Comparison of ENCODE assay signal across 17 cellular contexts in the genomic region with DNA sequence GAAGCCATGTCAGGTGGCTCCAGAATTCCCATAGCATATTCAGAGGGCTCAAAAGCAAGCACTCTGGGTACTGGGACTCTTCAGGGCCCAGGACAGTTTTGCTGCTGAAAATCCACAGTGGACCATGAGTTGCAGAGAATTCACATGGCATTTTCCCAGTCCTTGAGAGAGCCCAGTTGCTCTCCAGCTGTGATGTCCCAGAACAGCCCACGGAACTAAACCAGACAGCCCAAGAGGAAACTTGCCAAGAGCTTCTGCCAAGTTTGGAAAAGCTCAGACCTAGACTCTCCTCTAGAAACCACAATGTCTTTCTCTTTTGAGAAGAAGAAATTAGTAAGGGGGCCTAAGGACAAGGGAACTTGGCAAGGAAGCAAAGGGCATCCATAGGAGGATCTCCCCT.
DNase-seq lines count a peak whose midpoint lies in the region; ATAC-seq and TF ChIP-seq lines count a peak whose summit lies in the region.
"Had no signal": no experiment of that assay in that cellular context is flagged by ENCODE, and none has a peak within 500 bp of the region (broad histone marks: within the 10 kb centered on the region; RNA-seq: fewer than 3 reads in every experiment).

No MANE protein-coding gene starts in this region.

- H3K27me3 ChIP-seq in AG04450 (ENCODE audit: control insufficient read depth, insufficient read depth, low read length) (no peaks in the 10 kb centered on the region), body of pancreas (no peaks in the 10 kb centered on the region)

- H3K9me3 Mint-ChIP-seq in osteocyte (ENCODE audit: unreplicated experiment) = no peaks in the 10 kb centered on the region
- H3K9me3 Mint-ChIP-seq: activated T-cell treated with anti-CD3 and anti-CD28 coated beads, Interleukin-2, amount 50 U/mL, for 72 hours; CD4-positive, CD25-positive, alpha-beta regulatory T cell had no signal

- peaks cover 5% of the 10 kb centered on the region for H3K4me1 Mint-ChIP-seq in osteocyte (ENCODE audit: unreplicated experiment)
- H3K4me1 Mint-ChIP-seq: CD4-positive, CD25-positive, alpha-beta regulatory T cell had no signal

- intact Hi-C loops in body of pancreas (cut with DNase I) (no loop called here), left cardiac atrium (cut with DNase I) (no loop called here)

- no peak overlapping the region for H3K4me3 ChIP-seq in AG04450 (ENCODE audit: low read depth, low read length)
- no peak overlapping the region for H3K4me3 ChIP-seq in body of pancreas
- H3K4me3 ChIP-seq: K562 had no signal

- no peak overlapping the region for H3K27ac Mint-ChIP-seq in osteocyte (ENCODE audit: unreplicated experiment)
- H3K27ac Mint-ChIP-seq: activated T-cell treated with anti-CD3 and anti-CD28 coated beads, Interleukin-2, amount 50 U/mL, for 72 hours; CD4-positive, CD25-positive, alpha-beta regulatory T cell had no signal

- H3K27ac ChIP-seq in AG04450 (ENCODE audit: low read depth, low read length) (no peak overlapping the region), body of pancreas (no peak overlapping the region)
- H3K27ac ChIP-seq: parathyroid adenoma had no signal

- no peaks in the 10 kb centered on the region for H3K36me3 Mint-ChIP-seq in osteocyte (ENCODE audit: unreplicated experiment)
- H3K36me3 Mint-ChIP-seq: CD4-positive, CD25-positive, alpha-beta regulatory T cell had no signal

- no peaks in the 10 kb centered on the region for H3K36me3 ChIP-seq in body of pancreas (replicated peaks in 1 of 2; ENCODE audit: insufficient read depth in 1 of 2, low read depth in 2 of 2)

- ATAC-seq in body of pancreas = peak; percentile 78
- peak; percentile 89 to 92 for ATAC-seq in left cardiac atrium
- ATAC-seq in GM21447 (IDR thresholded peaks at IDR 0.05; ENCODE audit: unreplicated experiment) = no peak
- ATAC-seq in GM21360 (IDR thresholded peaks at IDR 0.05; ENCODE audit: unreplicated experiment) = no peak
- ATAC-seq: K562 had no signal

- DNase-seq in AG04450 (ENCODE audit: low read depth, low spot score) (peak; percentile 18), body of pancreas (peak; percentile 48 to 70 (median 64)), left cardiac atrium (peak; percentile 55), non-pigmented ciliary epithelial cell (ENCODE audit: low read depth) (peak; percentile 17), osteocyte (ENCODE audit: extremely low spot score, unreplicated experiment) (no peak), GM10266 (ENCODE audit: extremely low spot score) (no peak)
- DNase-seq: 8988T; activated T-cell treated with anti-CD3 and anti-CD28 coated beads, Interleukin-2, amount 50 U/mL, for 72 hours; amygdala; CD4-positive, CD25-positive, alpha-beta regulatory T cell; mesendoderm; NCI-H1417 treated with DMSO at 0.1 percent for 48 hours; stimulated activated CD4-positive, alpha-beta T cell treated with anti-CD3 and anti-CD28 coated beads, Interleukin-15, amount 100 ng/mL, for 24 hours had no signal

- TF ChIP-seq POLR2A in body of pancreas (IDR thresholded peaks at IDR 0.05) = no peak

- no peak for TF ChIP-seq CTCF in AG04450 (IDR thresholded peaks at IDR 0.05; ENCODE audit: low read depth, low read length)
- TF ChIP-seq CTCF in body of pancreas (IDR thresholded peaks at IDR 0.05) = no peak
- no peak for TF ChIP-seq CTCF in osteocyte (IDR thresholded peaks at IDR 0.05)
- no peak for TF ChIP-seq CTCF in GM10266 (IDR thresholded peaks at IDR 0.05; ENCODE audit: control insufficient read depth, insufficient read depth, low read depth, missing control alignments)

- 0 to 17% methylated on average over 1 of the region's 1 CpG for WGBS in body of pancreas, 2 donors

- peaks cover 4% of the 10 kb centered on the region for H3K27me3 Mint-ChIP-seq in osteocyte (ENCODE audit: unreplicated experiment)

- H3K4me1 ChIP-seq in body of pancreas = peaks cover 23% of the 10 kb centered on the region
- H3K4me1 ChIP-seq: parathyroid adenoma had no signal

- CTCF ChIA-PET in AG04450 (lab: Charles Lee) = interaction anchor here (1.3 kb wide), 1 partner anchor 401 kb away, joined by 3 read pairs; no protein-coding TSS in a partner anchor

- POLR2A ChIA-PET in AG04450 (lab: Yijun Ruan, JAX) = no interaction called here

- no peak overlapping the region for H3K4me3 Mint-ChIP-seq in osteocyte (ENCODE audit: unreplicated experiment)
- H3K4me3 Mint-ChIP-seq: activated T-cell treated with anti-CD3 and anti-CD28 coated beads, Interleukin-2, amount 50 U/mL, for 72 hours; CD4-positive, CD25-positive, alpha-beta regulatory T cell had no signal

- H3K9me3 ChIP-seq in AG04450 (ENCODE audit: control insufficient read depth, insufficient read depth, low read length) = no peaks in the 10 kb centered on the region
- no peaks in the 10 kb centered on the region for H3K9me3 ChIP-seq in body of pancreas

Comparison
In these comparisons a context has a peak if more than half of its experiments do, and no peak if none do; other contexts are left out.
1. DNase-seq: peak in AG04450 (single experiment), body of pancreas (4 of 4), left cardiac atrium (single experiment) and non-pigmented ciliary epithelial cell (single experiment); none in osteocyte (single experiment) and GM10266 (single experiment).
2. ATAC-seq: peak in body of pancreas (single experiment) and left cardiac atrium (2 of 2); none in GM21447 (single experiment) and GM21360 (single experiment).